Comparison of ENCODE assay signal across 27 cellular contexts in the genomic region with DNA sequence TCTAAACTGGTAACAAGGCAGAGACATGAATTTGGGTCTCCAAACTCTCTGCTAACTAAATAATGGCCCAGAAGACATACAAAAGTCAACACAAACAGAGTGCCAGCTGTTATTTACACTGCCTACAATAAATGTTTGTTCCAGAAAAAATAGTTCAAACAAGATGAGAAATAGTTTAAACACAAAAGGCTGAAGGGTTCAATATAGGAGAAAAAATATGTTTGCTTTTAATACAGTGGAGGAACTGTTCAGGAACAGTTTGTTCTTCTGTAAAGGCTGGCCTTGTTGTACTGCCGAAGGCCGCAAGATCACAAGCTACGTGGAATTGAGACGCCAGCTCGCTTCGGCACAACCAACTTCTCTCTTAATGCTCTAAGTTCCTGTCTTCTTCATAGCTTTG.
DNase-seq lines count a peak whose midpoint lies in the region; ATAC-seq and TF ChIP-seq lines count a peak whose summit lies in the region.
"Had no signal": no experiment of that assay in that cellular context is flagged by ENCODE, and none has a peak within 500 bp of the region (broad histone marks: within the 10 kb centered on the region; RNA-seq: fewer than 3 reads in every experiment).

No MANE protein-coding gene starts in this region.

- POLR2A ChIA-PET in activated CD4-positive, alpha-beta T cell treated with anti-CD3 and anti-CD28 coated beads for 36 hours (lab: Charles Lee), result no interaction called here

- no peak for ATAC-seq in activated CD4-positive, alpha-beta T cell treated with anti-CD3 and anti-CD28 coated beads for 36 hours
- peak; percentile 63 for ATAC-seq in left colon
- ATAC-seq in upper lobe of right lung, result peak; percentile 84
- no peak for ATAC-seq in gastrocnemius medialis
- no peak for ATAC-seq in GM18870 (IDR thresholded peaks at IDR 0.05; ENCODE audit: unreplicated experiment)
- ATAC-seq in stimulated activated naive CD8-positive, alpha-beta T cell treated with anti-CD3 and anti-CD28 coated beads, Interleukin-15, Interleukin-2, amounts not matched to agents 100 U/mL and 50 U/mL, for 24 hours, result no peak
- ATAC-seq: activated naive CD4-positive, alpha-beta T cell treated with anti-CD3 and anti-CD28 coated beads, Interleukin-2, amount 50 U/mL, for 72 hours had no signal

- TF ChIP-seq POLR2A in gastrocnemius medialis (IDR thresholded peaks at IDR 0.05), result no peak

- CTCF ChIA-PET in activated CD4-positive, alpha-beta T cell treated with anti-CD3 and anti-CD28 coated beads for 36 hours (lab: Charles Lee), result no interaction called here

- H3K27me3 ChIP-seq in upper lobe of right lung (no peaks in the 10 kb centered on the region), gastrocnemius medialis (no peaks in the 10 kb centered on the region)
- H3K27me3 ChIP-seq: esophagus squamous epithelium, tibial artery had no signal

- in situ Hi-C loops in gastrocnemius medialis (cut with MboI; ENCODE audit: low sequenced_read_pairs in 4 of 4), result no loop called here

- no peak for DNase-seq in activated CD4-positive, alpha-beta T cell treated with anti-CD3 and anti-CD28 coated beads for 36 hours
- no peak for DNase-seq in activated CD4-positive, alpha-beta T cell treated with anti-CD3 and anti-CD28 coated beads, Interleukin-2, amount 50 U/mL, for 48 hours
- DNase-seq in left colon, result no peak
- DNase-seq in nephron progenitor cell, result no peak
- DNase-seq in upper lobe of right lung, result no peak
- DNase-seq in gastrocnemius medialis, result no peak
- no peak for DNase-seq in stimulated activated naive CD8-positive, alpha-beta T cell treated with anti-CD3 and anti-CD28 coated beads, Interleukin-15, Interleukin-2, amounts not matched to agents 100 U/mL and 50 U/mL, for 24 hours
- DNase-seq: activated CD4-positive, alpha-beta memory T cell treated with anti-CD3 and anti-CD28 coated beads, Interleukin-2, amount 10 ng/mL, durations not matched to agents 7 days and 5 days; activated CD4-positive, CD25-positive, alpha-beta regulatory T cell; aorta; central memory CD4-positive, alpha-beta T cell; esophagus squamous epithelium; islet precursor cell; mesendoderm; NCI-H2081 treated with DMSO at 0.1 percent for 48 hours; NCI-H510A treated with DMSO at 0.1 percent for 48 hours; SIG-M5; stimulated activated CD4-positive, alpha-beta T cell treated with anti-CD3 and anti-CD28 coated beads, Interleukin-12 subunit alpha, Interleukin-12 subunit beta, amount 100 ng/mL, for 4 hours; stimulated activated CD4-positive, alpha-beta T cell treated with anti-CD3 and anti-CD28 coated beads, Interleukin-4, amount 100 ng/mL, for 4 hours; stimulated activated naive CD4-positive, alpha-beta T cell treated with Interleukin-2 at 50 U/mL for 16 hours; SW 1271; T1000; tibial artery had no signal

- no peak overlapping the region for H3K4me3 Mint-ChIP-seq in activated CD4-positive, alpha-beta T cell treated with anti-CD3 and anti-CD28 coated beads for 36 hours
- no peak overlapping the region for H3K4me3 Mint-ChIP-seq in nephron progenitor cell
- H3K4me3 Mint-ChIP-seq: activated CD4-positive, alpha-beta memory T cell treated with anti-CD3 and anti-CD28 coated beads, Interleukin-2, amount 10 ng/mL, durations not matched to agents 7 days and 5 days; dendritic cell treated with granulocyte-macrophage colony-stimulating factor and Interleukin-4, amounts not matched to agents 40 ng/mL and 50 ng/mL, for 4 days had no signal

- no peaks in the 10 kb centered on the region for H3K9me3 ChIP-seq in upper lobe of right lung
- no peaks in the 10 kb centered on the region for H3K9me3 ChIP-seq in gastrocnemius medialis
- H3K9me3 ChIP-seq: esophagus squamous epithelium, tibial artery had no signal

- TF ChIP-seq CTCF in nephron progenitor cell (IDR thresholded peaks at IDR 0.05) (no peak), upper lobe of right lung (IDR thresholded peaks at IDR 0.05) (no peak), gastrocnemius medialis (IDR thresholded peaks at IDR 0.05 in 4 of 5, conservative IDR thresholded peaks at IDR 0.05 in 1 of 5) (no peak)

- intact Hi-C loops in activated CD4-positive, alpha-beta T cell treated with anti-CD3 and anti-CD28 coated beads for 36 hours (cut with DNase I, micrococcal nuclease), result loop anchor here in 1 of 2 experiments (10.0 kb wide), 1 partner anchor 517 kb away; no protein-coding TSS in a partner anchor
- intact Hi-C loops in left colon (cut with DNase I, micrococcal nuclease), result no loop called here
- intact Hi-C loops in upper lobe of right lung (cut with DNase I), result no loop called here
- intact Hi-C loops in gastrocnemius medialis (cut with DNase I; ENCODE audit: low total_unique reads), result no loop called here

- peaks cover 64% of the 10 kb centered on the region for H3K4me1 Mint-ChIP-seq in activated CD4-positive, alpha-beta T cell treated with anti-CD3 and anti-CD28 coated beads for 36 hours
- H3K4me1 Mint-ChIP-seq in nephron progenitor cell, result peaks cover 36% of the 10 kb centered on the region
- H3K4me1 Mint-ChIP-seq: activated CD4-positive, alpha-beta memory T cell treated with anti-CD3 and anti-CD28 coated beads, Interleukin-2, amount 10 ng/mL, durations not matched to agents 7 days and 5 days had no signal

- H3K27ac Mint-ChIP-seq in activated CD4-positive, alpha-beta T cell treated with anti-CD3 and anti-CD28 coated beads for 36 hours, result peak overlapping the region; percentile 9
- peak overlapping the region; percentile 10 for H3K27ac Mint-ChIP-seq in nephron progenitor cell
- H3K27ac Mint-ChIP-seq: activated CD4-positive, alpha-beta memory T cell treated with anti-CD3 and anti-CD28 coated beads, Interleukin-2, amount 10 ng/mL, durations not matched to agents 7 days and 5 days; activated naive CD4-positive, alpha-beta T cell treated with anti-CD3 and anti-CD28 coated beads, Interleukin-2, amount 50 U/mL, for 72 hours; activated T-helper 2 cell treated with anti-CD3 and anti-CD28 coated beads, Interferon-gamma antibody, Interleukin-2, Interleukin-4, amounts not matched to agents 10 μg/mL and 5 μg/mL and 100 μg/mL, durations not matched to agents 14 hours and 24 hours and 36 hours; dendritic cell treated with granulocyte-macrophage colony-stimulating factor and Interleukin-4, amounts not matched to agents 40 ng/mL and 50 ng/mL, for 4 days had no signal

- H3K4me3 ChIP-seq in upper lobe of right lung (no peak overlapping the region), gastrocnemius medialis (no peak overlapping the region)
- H3K4me3 ChIP-seq: esophagus squamous epithelium, tibial artery had no signal

- H3K36me3 Mint-ChIP-seq in activated CD4-positive, alpha-beta T cell treated with anti-CD3 and anti-CD28 coated beads for 36 hours (ENCODE audit: low read depth), result peaks cover 3% of the 10 kb centered on the region
- H3K36me3 Mint-ChIP-seq in nephron progenitor cell (ENCODE audit: low read depth), result peaks cover 84% of the 10 kb centered on the region

- peaks cover 3% of the 10 kb centered on the region for H3K27me3 Mint-ChIP-seq in activated CD4-positive, alpha-beta T cell treated with anti-CD3 and anti-CD28 coated beads for 36 hours
- H3K27me3 Mint-ChIP-seq in nephron progenitor cell (ENCODE audit: low read depth, poor library complexity), result no peaks in the 10 kb centered on the region
- H3K27me3 Mint-ChIP-seq: dendritic cell treated with granulocyte-macrophage colony-stimulating factor and Interleukin-4, amounts not matched to agents 40 ng/mL and 50 ng/mL, for 4 days had no signal

- peak overlapping the region; percentile 56 for H3K27ac ChIP-seq in upper lobe of right lung
- H3K27ac ChIP-seq in gastrocnemius medialis, result no peak overlapping the region
- H3K27ac ChIP-seq: esophagus squamous epithelium, tibial artery had no signal

- peaks cover 3% of the 10 kb centered on the region for H3K9me3 Mint-ChIP-seq in activated CD4-positive, alpha-beta T cell treated with anti-CD3 and anti-CD28 coated beads for 36 hours (ENCODE audit: low read depth)
- peaks cover 24% of the 10 kb centered on the region for H3K9me3 Mint-ChIP-seq in nephron progenitor cell
- H3K9me3 Mint-ChIP-seq: activated CD4-positive, alpha-beta memory T cell treated with anti-CD3 and anti-CD28 coated beads, Interleukin-2, amount 10 ng/mL, durations not matched to agents 7 days and 5 days had no signal

- no peaks in the 10 kb centered on the region for H3K36me3 ChIP-seq in upper lobe of right lung
- no peaks in the 10 kb centered on the region for H3K36me3 ChIP-seq in gastrocnemius medialis
- H3K36me3 ChIP-seq: esophagus squamous epithelium, tibial artery had no signal

- peaks cover 17% of the 10 kb centered on the region for H3K4me1 ChIP-seq in upper lobe of right lung
- H3K4me1 ChIP-seq in gastrocnemius medialis, result no peaks in the 10 kb centered on the region

Comparison
In these comparisons a context has a peak if more than half of its experiments do, and no peak if none do; other contexts are left out.
1. ATAC-seq: peak in left colon (single experiment) and upper lobe of right lung (single experiment); none in activated CD4-positive, alpha-beta T cell treated with anti-CD3 and anti-CD28 coated beads for 36 hours (single experiment), gastrocnemius medialis (0 of 2), GM18870 (single experiment) and stimulated activated naive CD8-positive, alpha-beta T cell treated with anti-CD3 and anti-CD28 coated beads, Interleukin-15, Interleukin-2, amounts not matched to agents 100 U/mL and 50 U/mL, for 24 hours (single experiment).